In genomic region chr6:89411019-89411268, GRCh38 we compare ENCODE assay signal across 7 cellular contexts. TPM values are rescaled to one million over a fixed set of nuclear protein-coding genes. Genes with fewer than 3 reads are reported as not detected.
DNase-seq lines count a peak whose midpoint lies in the region; ATAC-seq, FAIRE-seq and TF ChIP-seq lines count a peak whose summit lies in the region.

No MANE protein-coding gene starts in this region.

- no peaks in the 10 kb centered on the region for H3K36me3 ChIP-seq in IMR-90 (ENCODE audit: control insufficient read depth, insufficient read depth, low read length)
- no peaks in the 10 kb centered on the region for H3K36me3 ChIP-seq in ascending aorta
- no peaks in the 10 kb centered on the region for H3K36me3 ChIP-seq in keratinocyte (ENCODE audit: control insufficient read depth in 2 of 2, extremely low read depth in 1 of 2, insufficient read depth in 2 of 2, low read length in 2 of 2)

- H3K27me3 Mint-ChIP-seq in stimulated activated naive CD8-positive, alpha-beta T cell treated with anti-CD3 and anti-CD28 coated beads, Interleukin-15, amount 100 ng/mL, for 72 hours = peaks cover 23% of the 10 kb centered on the region

- no peak overlapping the region for H2BK20ac ChIP-seq in IMR-90 (ENCODE audit: low read depth, low read length)

- TF ChIP-seq CTCF in IMR-90 (conservative IDR thresholded peaks at IDR 0.05; ENCODE audit: low read depth, low read length) (no peak), ascending aorta (IDR thresholded peaks at IDR 0.05) (no peak), keratinocyte (optimal IDR thresholded peaks at IDR 0.05 in 1 of 3, IDR thresholded peaks at IDR 0.05 in 1 of 3, conservative IDR thresholded peaks at IDR 0.05 in 1 of 3; ENCODE audit: extremely low read depth in 1 of 3, insufficient read depth in 2 of 3, low read length in 3 of 3) (no peak)

- H4K20me1 ChIP-seq in IMR-90 (ENCODE audit: insufficient read depth, low read length) (no peaks in the 10 kb centered on the region), keratinocyte (ENCODE audit: control insufficient read depth, extremely low read depth, insufficient read depth, low read length) (no peaks in the 10 kb centered on the region)

- peaks cover 25% of the 10 kb centered on the region for H3K4me1 Mint-ChIP-seq in stimulated activated naive CD8-positive, alpha-beta T cell treated with anti-CD3 and anti-CD28 coated beads, Interleukin-15, amount 100 ng/mL, for 72 hours

- no peak overlapping the region for H3K56ac ChIP-seq in IMR-90 (ENCODE audit: extremely low read depth, insufficient read depth, low read length)

- no peak overlapping the region for H2BK15ac ChIP-seq in IMR-90 (ENCODE audit: low read depth, low read length)

- no peaks in the 10 kb centered on the region for H3K9me3 Mint-ChIP-seq in stimulated activated naive CD8-positive, alpha-beta T cell treated with anti-CD3 and anti-CD28 coated beads, Interleukin-15, amount 100 ng/mL, for 72 hours

- intact Hi-C loops in IMR-90 (cut with micrococcal nuclease) (no loop called here), ascending aorta (cut with DNase I) (loop anchor here (2.0 kb wide), 1 partner anchor 38 kb away; no protein-coding TSS in a partner anchor)

- H2AK9ac ChIP-seq in IMR-90 (replicated peaks; ENCODE audit: low read depth, low read length, poor library complexity) = no peak overlapping the region

- no peaks in the 10 kb centered on the region for H3K9me1 ChIP-seq in IMR-90 (ENCODE audit: insufficient read depth, low read length)
- no peaks in the 10 kb centered on the region for H3K9me1 ChIP-seq in keratinocyte (ENCODE audit: control insufficient read depth, extremely low read depth, insufficient read depth, low read length)

- ATAC-seq in GM18511 (IDR thresholded peaks at IDR 0.05; ENCODE audit: unreplicated experiment) (peak; percentile 5), IMR-90 (ENCODE audit: low read depth) (no peak), HG02870 (IDR thresholded peaks at IDR 0.05; ENCODE audit: unreplicated experiment) (no peak)
- ATAC-seq in stimulated activated naive CD8-positive, alpha-beta T cell treated with anti-CD3 and anti-CD28 coated beads, Interleukin-15, amount 100 ng/mL, for 72 hours = no peak

- H3K27me3 ChIP-seq in IMR-90 (ENCODE audit: control insufficient read depth, insufficient read depth, low read length) = peaks cover 67% of the 10 kb centered on the region
- no peaks in the 10 kb centered on the region for H3K27me3 ChIP-seq in ascending aorta
- peaks cover 66% of the 10 kb centered on the region for H3K27me3 ChIP-seq in keratinocyte (ENCODE audit: control insufficient read depth, extremely low read depth, insufficient read depth, low read length)

- H3K27ac Mint-ChIP-seq in stimulated activated naive CD8-positive, alpha-beta T cell treated with anti-CD3 and anti-CD28 coated beads, Interleukin-15, amount 100 ng/mL, for 72 hours = peak overlapping the region in 1 of 2 donors; percentile 42

- TF ChIP-seq RAD21 in IMR-90 (IDR thresholded peaks at IDR 0.05; ENCODE audit: low read length) = no peak

- H3K27ac ChIP-seq in IMR-90 (ENCODE audit: insufficient read depth, low read length) (no peak overlapping the region), ascending aorta (peak overlapping the region; percentile 68 to 80), keratinocyte (ENCODE audit: control insufficient read depth, insufficient read depth, low read length) (no peak overlapping the region)

- H3K4me2 ChIP-seq in IMR-90 (ENCODE audit: low read depth, low read length) = no peak overlapping the region
- peak overlapping the region; percentile 66 for H3K4me2 ChIP-seq in keratinocyte (ENCODE audit: control insufficient read depth, extremely low read depth, insufficient read depth, low read depth, low read length)

- H2AFZ ChIP-seq in IMR-90 (replicated peaks; ENCODE audit: low read length, poor library complexity) = peak overlapping the region; percentile 26
- no peak overlapping the region for H2AFZ ChIP-seq in keratinocyte (ENCODE audit: control insufficient read depth, low read length)

- no peak overlapping the region for H3K9ac ChIP-seq in IMR-90 (ENCODE audit: low read depth, low read length)
- H3K9ac ChIP-seq in keratinocyte (ENCODE audit: control insufficient read depth, extremely low read depth, insufficient read depth, low read length) = no peak overlapping the region

- H3K18ac ChIP-seq in IMR-90 (ENCODE audit: low read depth, low read length) = no peak overlapping the region

- H3K9me3 ChIP-seq in IMR-90 (ENCODE audit: control insufficient read depth, insufficient read depth, low read length) (no peaks in the 10 kb centered on the region), ascending aorta (no peaks in the 10 kb centered on the region), keratinocyte (ENCODE audit: control insufficient read depth, low read depth, low read length) (no peaks in the 10 kb centered on the region)

- H2BK120ac ChIP-seq in IMR-90 (ENCODE audit: low read depth, low read length) = no peak overlapping the region

- no peaks in the 10 kb centered on the region for H3K4me1 ChIP-seq in IMR-90 (ENCODE audit: control insufficient read depth, insufficient read depth, low read length)
- H3K4me1 ChIP-seq in ascending aorta = no peaks in the 10 kb centered on the region
- H3K4me1 ChIP-seq in keratinocyte (ENCODE audit: control insufficient read depth, extremely low read depth, insufficient read depth, low read length) = no peaks in the 10 kb centered on the region

- no TSS peak for BruUV-seq in IMR-90 (replicated peaks; lab: Mats Ljungman, UMichigan)

- no peak overlapping the region for H2AK5ac ChIP-seq in IMR-90 (ENCODE audit: low read depth, low read length)

- no peak overlapping the region for H4K8ac ChIP-seq in IMR-90 (ENCODE audit: low read depth in 2 of 2, low read length in 2 of 2)

- CTCF ChIA-PET in IMR-90 (lab: Yijun Ruan, JAX) = interaction anchor here (0.6 to 1.4 kb wide), 2 partner anchors 21 to 54 kb away, joined by 3 to 5 read pairs; no protein-coding TSS in a partner anchor

- H3K4me3 Mint-ChIP-seq in stimulated activated naive CD8-positive, alpha-beta T cell treated with anti-CD3 and anti-CD28 coated beads, Interleukin-15, amount 100 ng/mL, for 72 hours = peak overlapping the region; percentile 83 to 87

- in situ Hi-C loops in IMR-90 (cut with MboI; ENCODE audit: low sequenced_read_pairs) = no loop called here

- no peaks in the 10 kb centered on the region for H3K79me1 ChIP-seq in IMR-90 (ENCODE audit: low read depth in 1 of 2, low read length in 2 of 2)

- H4K5ac ChIP-seq in IMR-90 (ENCODE audit: low read depth, low read length) = no peak overlapping the region

- H3K79me2 ChIP-seq in keratinocyte (ENCODE audit: control insufficient read depth, insufficient read depth, low read length) = no peaks in the 10 kb centered on the region

- dilution Hi-C loops in IMR-90 (cut with HindIII; ENCODE audit: low sequenced_read_pairs, unreplicated experiment) (no loop called here), keratinocyte (cut with MboI; ENCODE audit: extremely low pct_ligation_motif_present, low sequenced_read_pairs) (no loop called here)

- H3K23ac ChIP-seq in IMR-90 (ENCODE audit: low read depth, low read length) = no peak overlapping the region

- no peak overlapping the region for H4K91ac ChIP-seq in IMR-90 (ENCODE audit: insufficient read depth, low read depth, low read length)

- H3K4me3 ChIP-seq in IMR-90 (ENCODE audit: insufficient read depth, low read depth, low read length) = no peak overlapping the region
- peak overlapping the region; percentile 74 to 94 for H3K4me3 ChIP-seq in ascending aorta
- no peak overlapping the region for H3K4me3 ChIP-seq in keratinocyte (ENCODE audit: control insufficient read depth in 2 of 3, extremely low read depth in 1 of 3, insufficient read depth in 2 of 3, low read depth in 1 of 3, low read length in 3 of 3)

- H2BK5ac ChIP-seq in IMR-90 (ENCODE audit: low read depth, low read length, poor library complexity, severe bottlenecking) = no peak overlapping the region

- DNase-seq in IMR-90 = no peak
- peak in 1 of 2 donors; percentile 65 for DNase-seq in ascending aorta (ENCODE audit: low spot score in 2 of 2)
- no peak for DNase-seq in keratinocyte (ENCODE audit: low read depth, low spot score)
- peak in 1 of 2 donors; percentile 9 for DNase-seq in stimulated activated naive CD8-positive, alpha-beta T cell treated with anti-CD3 and anti-CD28 coated beads, Interleukin-15, amount 100 ng/mL, for 72 hours
- DNase-seq in NK-92 treated with Interleukin-12 subunit alpha and Interleukin-12 subunit beta, amount 100 ng/mL, for 24 hours (lab: John Stamatoyannopoulos, UW) = no peak

- POLR2A ChIA-PET in IMR-90 (lab: Charles Lee; ENCODE audit: unreplicated experiment) = no interaction called here

- no CpG with 5 or more reads among the region's 12 CpGs for WGBS in IMR-90 (ENCODE audit: extremely low coverage in 2 of 2, insufficient read length in 1 of 2), 2 experiments

- no peak overlapping the region for H3K14ac ChIP-seq in IMR-90 (replicated peaks; ENCODE audit: low read depth, low read length)

- FAIRE-seq in keratinocyte (lab: Jason Lieb, UNC) = no peak

- no peak for TF ChIP-seq POLR2A in IMR-90 (IDR thresholded peaks at IDR 0.05; ENCODE audit: low read depth, low read length)

- H3K4ac ChIP-seq in IMR-90 (ENCODE audit: low read depth, low read length) = no peak overlapping the region

RNA-seq across cellular contexts. Expression of gene RRAGD, which starts 1.1 kb away (rescaled TPM):
- not detected in 2 replicates for total RNA-seq in IMR-90 (2012; rRNA removed)
- polyA plus RNA-seq in IMR-90 (2012; rRNA removed) = not detected in 2 replicates
- polyA plus RNA-seq in IMR-90 (2012; cell fraction: cytosol; rRNA removed) = not detected in 2 replicates
- not detected in 2 replicates for polyA plus RNA-seq in IMR-90 (2012; cell fraction: nucleus; rRNA removed; ENCODE audit: low replicate concordance)
- total RNA-seq in ascending aorta = 9.2 TPM
- polyA plus RNA-seq in keratinocyte = 0.03 to 0.86 TPM (median 0.18 TPM) in 3 replicates
- polyA plus RNA-seq in keratinocyte (2011; ENCODE audit: low read depth) = 2.5 TPM
- 0.32 and 1.3 TPM in 2 replicates for polyA plus RNA-seq in keratinocyte (2011; cell fraction: cytosol; rRNA removed)
- polyA plus RNA-seq in keratinocyte (2011; cell fraction: nucleus; rRNA removed) = 0.24 and 0.38 TPM in 2 replicates
- 3.9 TPM in 1 of 2 replicates, not detected in the other for polyA plus RNA-seq in keratinocyte (2012; ENCODE audit: low replicate concordance)
- polyA minus RNA-seq in keratinocyte = 0.20 TPM in 1 of 3 replicates, not detected in the others
- not detected for polyA minus RNA-seq in keratinocyte (2011; cell fraction: cytosol; rRNA and poly(A)+ RNA removed)
- 0.42 and 1.1 TPM in 2 replicates for polyA minus RNA-seq in keratinocyte (2011; cell fraction: nucleus; rRNA and poly(A)+ RNA removed)

RNA-seq across cellular contexts. Expression of gene ANKRD6, which starts 22.0 kb away (rescaled TPM):
- 0.18 and 0.28 TPM in 2 replicates for total RNA-seq in IMR-90 (2012; rRNA removed)
- 0.12 and 0.44 TPM in 2 replicates for polyA plus RNA-seq in IMR-90 (2012; rRNA removed)
- 0.02 and 0.05 TPM in 2 replicates for polyA plus RNA-seq in IMR-90 (2012; cell fraction: cytosol; rRNA removed)
- polyA plus RNA-seq in IMR-90 (2012; cell fraction: nucleus; rRNA removed; ENCODE audit: low replicate concordance) = 0.15 and 0.37 TPM in 2 replicates
- total RNA-seq in ascending aorta = 32.2 TPM
- 5.7 to 9.4 TPM (median 5.8 TPM) in 3 replicates for polyA plus RNA-seq in keratinocyte
- polyA plus RNA-seq in keratinocyte (2011; ENCODE audit: low read depth) = 2.1 TPM
- 6.7 and 7.1 TPM in 2 replicates for polyA plus RNA-seq in keratinocyte (2011; cell fraction: cytosol; rRNA removed)
- polyA plus RNA-seq in keratinocyte (2011; cell fraction: nucleus; rRNA removed) = 17.3 and 19.7 TPM in 2 replicates
- 0.95 and 5.9 TPM in 2 replicates for polyA plus RNA-seq in keratinocyte (2012; ENCODE audit: low replicate concordance)
- 10.6 to 13.9 TPM (median 11.1 TPM) in 3 replicates for polyA minus RNA-seq in keratinocyte
- 10.2 TPM for polyA minus RNA-seq in keratinocyte (2011; cell fraction: cytosol; rRNA and poly(A)+ RNA removed)
- polyA minus RNA-seq in keratinocyte (2011; cell fraction: nucleus; rRNA and poly(A)+ RNA removed) = 8.2 and 12.6 TPM in 2 replicates

RNA-seq across cellular contexts. Expression of gene UBE2J1, which starts 58.4 kb away (rescaled TPM):
- total RNA-seq in IMR-90 (2012; rRNA removed) = 35.3 and 37.8 TPM in 2 replicates
- polyA plus RNA-seq in IMR-90 (2012; rRNA removed) = 19.8 and 20.9 TPM in 2 replicates
- 7.4 and 9.8 TPM in 2 replicates for polyA plus RNA-seq in IMR-90 (2012; cell fraction: cytosol; rRNA removed)
- polyA plus RNA-seq in IMR-90 (2012; cell fraction: nucleus; rRNA removed; ENCODE audit: low replicate concordance) = 3.3 and 14.2 TPM in 2 replicates
- 29.5 TPM for total RNA-seq in ascending aorta
- polyA plus RNA-seq in keratinocyte = 17.0 to 26.7 TPM (median 19.7 TPM) in 3 replicates
- polyA plus RNA-seq in keratinocyte (2011; ENCODE audit: low read depth) = 5.9 TPM
- 19.2 and 32.6 TPM in 2 replicates for polyA plus RNA-seq in keratinocyte (2011; cell fraction: cytosol; rRNA removed)
- polyA plus RNA-seq in keratinocyte (2011; cell fraction: nucleus; rRNA removed) = 8.1 and 10.2 TPM in 2 replicates
- polyA plus RNA-seq in keratinocyte (2012; ENCODE audit: low replicate concordance) = 15.1 and 18.0 TPM in 2 replicates
- 4.4 to 22.2 TPM (median 12.4 TPM) in 3 replicates for polyA minus RNA-seq in keratinocyte
- 14.6 TPM for polyA minus RNA-seq in keratinocyte (2011; cell fraction: cytosol; rRNA and poly(A)+ RNA removed)
- 4.5 and 7.6 TPM in 2 replicates for polyA minus RNA-seq in keratinocyte (2011; cell fraction: nucleus; rRNA and poly(A)+ RNA removed)

Comparison
In these comparisons a context has a peak if more than half of its experiments do, and no peak if none do; other contexts are left out.
1. H3K27ac ChIP-seq: peak in ascending aorta (2 of 2); none in IMR-90 (single experiment) and keratinocyte (single experiment).
2. H3K4me3 ChIP-seq: peak in ascending aorta (2 of 2); none in IMR-90 (single experiment) and keratinocyte (0 of 3).
3. RNA of gene RRAGD, which starts 1.1 kb away (total RNA-seq): 9.2 TPM in ascending aorta (single experiment); not detected in IMR-90; every median in the first group is over 10 times any median in the second.
4. RNA of gene ANKRD6, which starts 22.0 kb away (total RNA-seq): 32.2 TPM in ascending aorta (single experiment); 0.18 to 0.28 TPM in IMR-90; every median in the first group is over 10 times any median in the second.